11 cellular contexts compared by ENCODE assay signal in genomic region chr13:94706854-94707399, GRCh38. TPM values are rescaled to one million over a fixed set of nuclear protein-coding genes. Genes with fewer than 3 reads are reported as not detected.
DNase-seq lines count a peak whose midpoint lies in the region; ATAC-seq and TF ChIP-seq lines count a peak whose summit lies in the region.
"Had no signal": no experiment of that assay in that cellular context is flagged by ENCODE, and none has a peak within 500 bp of the region (broad histone marks: within the 10 kb centered on the region; RNA-seq: fewer than 3 reads in every experiment).

No MANE protein-coding gene starts in this region.

- ATAC-seq in HG03135 (IDR thresholded peaks at IDR 0.05; ENCODE audit: unreplicated experiment) (no peak), HG03039 (IDR thresholded peaks at IDR 0.05; ENCODE audit: unreplicated experiment) (no peak), HG03442 (IDR thresholded peaks at IDR 0.05; ENCODE audit: unreplicated experiment) (no peak)

- no peak for TF ChIP-seq CTCF in epithelial cell of esophagus (IDR thresholded peaks at IDR 0.05; ENCODE audit: insufficient read depth, low read depth, low read length, missing control alignments)

- peak; percentile 48 for DNase-seq in H7
- peak; percentile 82 for DNase-seq in NCI-H69 (lab: John Stamatoyannopoulos, UW)
- DNase-seq in epithelial cell of esophagus (ENCODE audit: low read depth), result no peak
- peak; percentile 23 for DNase-seq in occipital lobe (lab: John Stamatoyannopoulos, UW)
- DNase-seq: GOT3, immature natural killer cell, MG63, ovary had no signal

- H3K27me3 ChIP-seq in H7 (ENCODE audit: control insufficient read depth, insufficient read depth, low read length), result peaks cover 86% of the 10 kb centered on the region

- peak overlapping the region; percentile 50 for H3K4me3 ChIP-seq in H7 (ENCODE audit: insufficient read depth, low read depth, low read length)
- H3K4me3 ChIP-seq in epithelial cell of esophagus (ENCODE audit: low read length), result peak overlapping the region; percentile 21
- H3K4me3 ChIP-seq: MG63, ovary had no signal

- H3K36me3 ChIP-seq in H7 (replicated peaks; ENCODE audit: control insufficient read depth, insufficient read depth, low read length), result no peaks in the 10 kb centered on the region
- H3K36me3 ChIP-seq: MG63, ovary had no signal

RNA-seq across cellular contexts. Expression of gene SOX21, which starts 5.4 kb away (rescaled TPM):
- total RNA-seq in H7 (2014; rRNA removed; shearing (Covaris generic)), result 3.9 and 5.1 TPM in 2 replicates
- 4.2 TPM for total RNA-seq in occipital lobe
- total RNA-seq: ovary had no signal
